9 cellular contexts compared by ENCODE assay signal in the genomic region with DNA sequence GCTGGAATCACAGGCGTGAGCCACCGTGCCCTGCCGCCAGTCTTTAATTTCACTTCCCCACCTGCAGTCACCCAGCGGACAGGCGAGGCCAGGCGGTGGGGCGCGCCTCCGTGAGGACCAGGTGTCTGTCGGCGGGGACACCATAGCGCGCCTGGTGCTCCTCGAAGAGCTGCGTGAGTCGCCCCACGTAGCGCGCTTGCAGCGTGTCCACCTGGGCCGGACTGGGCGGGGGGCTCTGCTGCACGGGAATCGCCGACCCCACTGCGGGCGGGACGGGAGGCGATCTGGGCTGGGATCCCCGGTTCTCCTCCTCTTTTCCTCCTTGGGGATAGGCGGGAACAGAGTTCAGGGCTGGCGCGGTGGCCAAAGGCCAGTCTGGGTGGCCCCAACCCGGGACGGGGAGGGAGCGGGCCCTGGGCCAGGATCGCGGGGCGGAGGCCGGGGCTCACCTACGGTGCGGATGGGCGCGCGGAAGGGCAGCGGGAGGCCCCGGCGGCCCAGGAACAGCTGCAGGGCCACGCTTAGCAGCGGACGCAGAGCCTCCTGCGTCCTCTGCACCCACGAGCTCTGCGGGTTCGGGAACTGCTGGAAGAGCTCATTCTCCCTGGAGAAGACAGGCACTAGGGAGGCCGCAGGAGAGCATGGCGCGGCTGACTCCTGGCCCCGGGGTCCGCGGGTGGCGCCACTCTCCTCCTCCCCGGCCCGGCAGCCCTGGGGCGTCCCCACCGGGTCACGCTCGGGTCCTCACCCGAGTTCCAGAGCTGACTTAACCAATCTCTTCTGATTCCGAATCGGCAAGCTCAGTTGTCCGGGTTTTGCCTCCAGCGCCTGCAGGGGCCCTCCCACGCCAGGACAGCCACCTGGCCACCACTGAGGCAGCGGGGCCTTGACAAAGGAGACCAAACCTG. TPM values are rescaled to one million over a fixed set of nuclear protein-coding genes. Genes with fewer than 3 reads are reported as not detected.
DNase-seq lines count a peak whose midpoint lies in the region; ATAC-seq and TF ChIP-seq lines count a peak whose summit lies in the region.
"Had no signal": no experiment of that assay in that cellular context is flagged by ENCODE, and none has a peak within 500 bp of the region (broad histone marks: within the 10 kb centered on the region; RNA-seq: fewer than 3 reads in every experiment).

No MANE protein-coding gene starts in this region.

- H3K4ac ChIP-seq in H9 (ENCODE audit: low read depth, low read length), result no peak overlapping the region

- in situ Hi-C loops in GM13976 (cut with MboI; ENCODE audit: low sequenced_read_pairs, unreplicated experiment), result no loop called here

- H3K9me3 ChIP-seq in H9 (ENCODE audit: control insufficient read depth, low read depth, low read length), result no peaks in the 10 kb centered on the region

- H3K27me3 Mint-ChIP-seq in H9 (ENCODE audit: low read depth), result peaks cover 12% of the 10 kb centered on the region
- H3K27me3 Mint-ChIP-seq in naive thymus-derived CD8-positive, alpha-beta T cell, result peaks cover 9 to 49% (median 26%) of the 10 kb centered on the region in 5 donors

- no CpG with 5 or more reads among the region's 75 CpGs for WGBS in H9 (ENCODE audit: extremely low coverage, insufficient read length, low lambda C conversion rate)

- H3T11ph ChIP-seq in H9 (ENCODE audit: low read length), result no peak overlapping the region

- H4K20me1 ChIP-seq in H9 (ENCODE audit: control insufficient read depth, insufficient read depth, insufficient read length), result no peaks in the 10 kb centered on the region

- TF ChIP-seq CTCF in H9 (conservative IDR thresholded peaks at IDR 0.05) (no peak), dorsolateral prefrontal cortex (IDR thresholded peaks at IDR 0.05 in 54 of 56, conservative IDR thresholded peaks at IDR 0.05 in 2 of 56; ENCODE audit: low read depth in 1 of 56, partially characterized antibody in 56 of 56) (no peak), GM13976 (IDR thresholded peaks at IDR 0.05; ENCODE audit: borderline replicate concordance, control extremely low read depth, extremely low read depth, insufficient read depth, missing control alignments) (no peak)

- peaks cover 14 to 19% of the 10 kb centered on the region in 2 experiments for H3K4me1 Mint-ChIP-seq in H9
- H3K4me1 Mint-ChIP-seq in naive thymus-derived CD8-positive, alpha-beta T cell, result peaks cover 2 to 24% (median 14%) of the 10 kb centered on the region in 4 donors

- no peaks in the 10 kb centered on the region for H3K79me2 ChIP-seq in H9 (ENCODE audit: insufficient read depth, low read length)

- H3K23ac ChIP-seq in H9 (ENCODE audit: insufficient read length, low read depth, low read length), result no peak overlapping the region

- H2AFZ ChIP-seq in H9 (ENCODE audit: low read length), result no peak overlapping the region

- peak overlapping the region; percentile 23 for H3K4me2 ChIP-seq in H9 (ENCODE audit: insufficient read depth, insufficient read length, low read length)

- peak; percentile 57 for DNase-seq in H9
- DNase-seq in dorsolateral prefrontal cortex, result no peak
- no peak for DNase-seq in naive thymus-derived CD8-positive, alpha-beta T cell
- DNase-seq in NCI-H2029 treated with DMSO at 0.1 percent for 48 hours (lab: John Stamatoyannopoulos, UW), result no peak
- no peak for DNase-seq in GM13976 (ENCODE audit: low spot score)
- DNase-seq: anterior cingulate cortex had no signal

- H4K8ac ChIP-seq in H9 (replicated peaks; ENCODE audit: insufficient read length, low read depth, low read length), result no peak overlapping the region

- H4K91ac ChIP-seq in H9 (ENCODE audit: insufficient read length, low read depth, low read length), result no peak overlapping the region

- H2AK5ac ChIP-seq in H9 (ENCODE audit: insufficient read length, low read length), result no peak overlapping the region

- POLR2A ChIA-PET in naive thymus-derived CD8-positive, alpha-beta T cell (lab: Charles Lee), result no interaction called here

- ATAC-seq in naive thymus-derived CD8-positive, alpha-beta T cell, result peak; percentile 23 to 37
- no peak for ATAC-seq in HG02840 (IDR thresholded peaks at IDR 0.05; ENCODE audit: low FRiP score, unreplicated experiment)
- ATAC-seq: activated CD4-positive, CD25-positive, alpha-beta regulatory T cell treated with anti-CD3 and anti-CD28 coated beads, Interleukin-2, amount 50 U/mL, for 24 hours had no signal

- no peaks in the 10 kb centered on the region; the same call in 1 of the 2 replicates for H3K4me1 ChIP-seq in H9 (ENCODE audit: insufficient read depth, low read length)

- no peak overlapping the region for H2BK120ac ChIP-seq in H9 (ENCODE audit: low read depth, low read length, poor library complexity, severe bottlenecking)

- H3K56ac ChIP-seq in H9 (ENCODE audit: insufficient read length, low read depth, low read length), result no peak overlapping the region

- H3K4me3 ChIP-seq in dorsolateral prefrontal cortex, result peak overlapping the region in 49 of 59 donors; percentile 1 to 56 (median 33)

- no peak overlapping the region for H2BK15ac ChIP-seq in H9 (ENCODE audit: low read depth, low read length)

- H2BK12ac ChIP-seq in H9 (ENCODE audit: insufficient read length, low read depth, low read length), result no peak overlapping the region

- peak overlapping the region; percentile 52 to 67 for H3K4me3 Mint-ChIP-seq in H9
- peak overlapping the region in 4 of 10 donors; percentile 16 to 51 (median 36) for H3K4me3 Mint-ChIP-seq in naive thymus-derived CD8-positive, alpha-beta T cell

- no peaks in the 10 kb centered on the region for H3K79me1 ChIP-seq in H9 (ENCODE audit: insufficient read depth, low read depth, low read length, poor library complexity, severe bottlenecking)

- H3K36me3 Mint-ChIP-seq in H9 (ENCODE audit: insufficient read depth in 1 of 3, low read depth in 3 of 3), result peaks cover 0 to 15% (median 7%) of the 10 kb centered on the region in 3 experiments; a peak in 4 of 7 replicates
- peaks cover 0 to 15% (median 3%) of the 10 kb centered on the region in 3 donors for H3K36me3 Mint-ChIP-seq in naive thymus-derived CD8-positive, alpha-beta T cell

- no peak overlapping the region for H3K9ac ChIP-seq in H9 (ENCODE audit: extremely low read depth, insufficient read length, low read length)

- intact Hi-C loops in dorsolateral prefrontal cortex (cut with DNase I), result no loop called here

- peak overlapping the region; percentile 5 for H3K18ac ChIP-seq in H9 (ENCODE audit: insufficient read length, low read depth, low read length)

- peaks cover 3% of the 10 kb centered on the region for H3K23me2 ChIP-seq in H9 (ENCODE audit: insufficient read length, low read depth, low read length, poor library complexity, severe bottlenecking)

- no peak overlapping the region for H2BK5ac ChIP-seq in H9 (ENCODE audit: insufficient read length, low read length)

- H3K27me3 ChIP-seq in H9 (ENCODE audit: insufficient read depth, low read length) (no peaks in the 10 kb centered on the region), dorsolateral prefrontal cortex (peaks cover 0 to 41% (median 22%) of the 10 kb centered on the region in 45 donors)

- no peaks in the 10 kb centered on the region for H3K9me3 Mint-ChIP-seq in H9
- peaks cover 0 to 2% (median 0%) of the 10 kb centered on the region in 9 donors for H3K9me3 Mint-ChIP-seq in naive thymus-derived CD8-positive, alpha-beta T cell

- no peak overlapping the region for H3K27ac Mint-ChIP-seq in H9
- H3K27ac Mint-ChIP-seq in naive thymus-derived CD8-positive, alpha-beta T cell, result no peak overlapping the region

- H2BK20ac ChIP-seq in H9 (ENCODE audit: low read depth, low read length, poor library complexity, severe bottlenecking), result no peak overlapping the region

- H4K5ac ChIP-seq in H9 (ENCODE audit: insufficient read length, low read depth, low read length), result no peak overlapping the region

- peak overlapping the region; percentile 5 for H3K14ac ChIP-seq in H9 (ENCODE audit: insufficient read depth, low read length)

- no peak overlapping the region for H3K27ac ChIP-seq in H9 (ENCODE audit: insufficient read length, low read depth, low read length)
- H3K27ac ChIP-seq in dorsolateral prefrontal cortex, result no peak overlapping the region

RNA-seq across cellular contexts. Expression of a gene that starts 1.1 kb away (rescaled TPM):
- 0.11 and 0.15 TPM in 2 replicates for total RNA-seq in H9 (2021)
- total RNA-seq in dorsolateral prefrontal cortex, result under 1 TPM in 3 of 120 experiments, not detected in 117; 0.25 to 0.69 (median 0.51) TPM
- not detected for total RNA-seq in naive thymus-derived CD8-positive, alpha-beta T cell
- not detected for polyA plus RNA-seq in naive thymus-derived CD8-positive, alpha-beta T cell
- total RNA-seq: frontal cortex had no signal

RNA-seq across cellular contexts. Expression of a gene that starts 15.4 kb away (rescaled TPM):
- total RNA-seq in H9 (2021), result 70.5 and 74.5 TPM in 2 replicates
- total RNA-seq in dorsolateral prefrontal cortex, result 100 to 1,000 TPM in 12 of 120 experiments, 10 to 100 TPM in 108; 26.7 to 217 (median 56.2) TPM
- total RNA-seq in naive thymus-derived CD8-positive, alpha-beta T cell, result 10 to 100 TPM; 34.0 to 34.1 TPM
- 10 to 100 TPM in 2 of 3 donors, 1 to 10 TPM in 1; 8.4 to 12.4 (median 11.1) TPM for polyA plus RNA-seq in naive thymus-derived CD8-positive, alpha-beta T cell

RNA-seq across cellular contexts. Expression of a gene that starts 16.0 kb away (rescaled TPM):
- total RNA-seq in H9 (2021), result 52.7 and 53.4 TPM in 2 replicates
- 10 to 100 TPM; 36.5 to 63.3 (median 50.0) TPM for total RNA-seq in dorsolateral prefrontal cortex
- total RNA-seq in naive thymus-derived CD8-positive, alpha-beta T cell, result 10 to 100 TPM; 31.2 to 33.9 TPM
- polyA plus RNA-seq in naive thymus-derived CD8-positive, alpha-beta T cell, result 10 to 100 TPM; 50.9 to 66.4 (median 57.4) TPM

RNA-seq across cellular contexts. Expression of a gene that starts 21.9 kb away (rescaled TPM):
- 0.50 and 0.88 TPM in 2 replicates for total RNA-seq in H9 (2021)
- 1 to 10 TPM in 61 of 120 experiments, under 1 TPM in 53, not detected in 6; 0.23 to 5.3 (median 1.1) TPM for total RNA-seq in dorsolateral prefrontal cortex
- not detected for total RNA-seq in naive thymus-derived CD8-positive, alpha-beta T cell
- polyA plus RNA-seq in naive thymus-derived CD8-positive, alpha-beta T cell, result not detected

RNA-seq across cellular contexts. Expression of a gene that starts 35.7 kb away (rescaled TPM):
- total RNA-seq in H9 (2021) (9.7 and 11.4 TPM in 2 replicates), dorsolateral prefrontal cortex (10 to 100 TPM in 67 of 120 experiments, 1 to 10 TPM in 53; 4.4 to 39.9 (median 10.5) TPM)
- total RNA-seq in naive thymus-derived CD8-positive, alpha-beta T cell, result 10 to 100 TPM; 52.3 to 52.7 TPM
- polyA plus RNA-seq in naive thymus-derived CD8-positive, alpha-beta T cell, result 1 to 10 TPM in 1 of 3 donors, under 1 TPM in 2; 0.21 to 3.2 (median 0.26) TPM
